ENCODE assay signal across 7 cellular contexts in the genomic region with DNA sequence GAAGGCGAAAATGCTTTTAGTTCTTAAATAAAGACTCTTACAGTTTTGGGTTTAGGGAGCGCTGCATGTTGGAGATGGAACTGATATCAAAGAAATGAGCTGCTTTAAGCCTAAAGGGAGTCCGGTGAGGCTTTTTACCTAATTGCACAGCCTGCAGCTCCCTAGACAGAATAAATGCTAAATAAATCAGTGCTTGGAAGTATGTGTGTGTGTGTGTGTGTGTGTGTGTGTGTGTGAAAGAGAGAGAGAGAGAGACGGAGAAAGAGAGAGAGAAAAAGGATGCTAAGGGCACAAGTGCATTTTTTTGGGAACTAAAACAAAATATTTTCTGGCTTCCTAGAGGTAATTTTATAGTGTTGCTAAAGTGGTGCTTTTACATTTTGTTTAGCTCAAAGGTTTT.
"Had no signal": no experiment of that assay in that cellular context is flagged by ENCODE, and none has a peak within 500 bp of the region (broad histone marks: within the 10 kb centered on the region; RNA-seq: fewer than 3 reads in every experiment).

No MANE protein-coding gene starts in this region.

- H3K36me3 Mint-ChIP-seq: IgD-negative memory B cell had no signal

- ATAC-seq: HepG2 had no signal

- H3K27me3 Mint-ChIP-seq: IgD-negative memory B cell had no signal

- H3K4me2 ChIP-seq: KMS-11 had no signal

- FAIRE-seq: HepG2, HTR-8/SVneo had no signal

- H3K4me3 Mint-ChIP-seq: IgD-negative memory B cell had no signal

- H3K27ac ChIP-seq: HL-60, KMS-11 had no signal

- H3K9ac ChIP-seq: KMS-11 had no signal

- DNase-seq: KBM-7, KG1 had no signal
